7 cellular contexts compared by ENCODE assay signal in the genomic region with DNA sequence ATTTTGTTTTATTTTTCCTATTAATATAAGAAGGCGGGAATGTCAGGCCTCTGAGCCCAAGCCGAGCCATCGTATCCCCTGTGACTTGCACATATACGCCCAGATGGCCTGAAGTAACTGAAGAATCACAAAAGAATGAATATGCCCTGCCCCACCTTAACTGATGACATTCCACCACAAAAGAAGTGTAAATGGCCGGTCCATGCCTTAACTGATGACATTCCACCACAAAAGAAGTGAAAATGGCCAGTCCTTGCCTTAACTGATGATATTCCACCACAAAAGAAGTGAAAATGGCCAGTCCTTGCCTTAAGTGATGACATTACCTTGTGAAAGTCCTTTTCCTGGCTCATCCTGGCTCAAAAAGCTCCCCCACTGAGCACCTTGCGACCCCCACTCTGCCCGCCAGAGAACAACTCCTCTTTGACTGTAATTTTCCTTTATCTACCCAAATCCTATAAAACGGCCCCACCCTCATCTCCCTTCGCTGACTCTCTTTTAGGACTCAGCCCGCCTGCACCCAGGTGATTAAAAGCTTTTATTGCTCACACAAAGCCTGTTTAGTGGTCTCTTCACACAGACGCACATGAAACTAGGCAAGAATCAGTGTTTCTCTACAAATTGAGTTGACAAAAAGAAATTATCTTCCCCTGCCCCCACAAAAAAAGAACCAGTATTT.
DNase-seq lines count a peak whose midpoint lies in the region; ATAC-seq and TF ChIP-seq lines count a peak whose summit lies in the region.
"Not testable (repeated sequence)": the region's sequence is repeated elsewhere in the genome, so short reads cannot be mapped to it uniquely, and the experiment has no call there.

No MANE protein-coding gene starts in this region.

- POLR2A ChIA-PET in HEK293 (lab: Yijun Ruan, JAX), result not testable (repeated sequence)
- POLR2A ChIA-PET in SK-N-SH (lab: Yijun Ruan, JAX), result interaction anchor here (0.9 kb wide), 1 partner anchor 15 kb away, joined by 4 read pairs; no protein-coding TSS in a partner anchor

- not testable (repeated sequence) for H3K36me3 Mint-ChIP-seq in neural progenitor cell

- H3K27me3 ChIP-seq in SK-N-SH (ENCODE audit: insufficient read depth); gastroesophageal sphincter; iPS-20b (ENCODE audit: insufficient read depth, low read length); neural progenitor cell; tibial artery: not testable (repeated sequence)

- not testable (repeated sequence) for H2AFZ ChIP-seq in SK-N-SH (ENCODE audit: low read depth); neural progenitor cell (replicated peaks)

- 0 out of 2 replicates have a peak overlapping the region, but pooled peaks have one; percentile 8 for H3K4me2 ChIP-seq in SK-N-SH
- H3K4me2 ChIP-seq in neural progenitor cell, result peak overlapping the region; percentile 37

- H3K9me3 Mint-ChIP-seq in neural progenitor cell, result not testable (repeated sequence)

- not testable (repeated sequence) for H3K4me3 ChIP-seq in HEK293 (ENCODE audit: low read depth, low read length); SK-N-SH (ENCODE audit: low read depth in 2 of 2, low read length in 1 of 2); gastroesophageal sphincter; neural progenitor cell; tibial artery
- peak overlapping the region; percentile 27 for H3K4me3 ChIP-seq in iPS-20b (ENCODE audit: low read length)

- not testable (repeated sequence) for H3K27ac ChIP-seq in HEK293 (ENCODE audit: extremely low read depth, low read depth, low read length); SK-N-SH (ENCODE audit: low read depth in 2 of 2, low read length in 1 of 2); neural progenitor cell
- H3K27ac ChIP-seq in caudate nucleus (ENCODE audit: low read depth, low read length) (peak overlapping the region; percentile 19), gastroesophageal sphincter (peak overlapping the region; percentile 6 to 71 (median 64)), iPS-20b (ENCODE audit: low read length) (peak overlapping the region; percentile 96), tibial artery (peak overlapping the region; percentile 33 to 51)

- H3K27me3 Mint-ChIP-seq in neural progenitor cell (ENCODE audit: insufficient read depth, low read depth), result not testable (repeated sequence)

- not testable (repeated sequence) for DNase-seq in SK-N-SH; caudate nucleus (lab: John Stamatoyannopoulos, UW); neural progenitor cell (ENCODE audit: low spot score); tibial artery

- not testable (repeated sequence) for H3K9ac ChIP-seq in SK-N-SH, neural progenitor cell
- peak overlapping the region; percentile 82 for H3K9ac ChIP-seq in iPS-20b (ENCODE audit: low read depth, low read length)

- H3K4me3 Mint-ChIP-seq in neural progenitor cell, result not testable (repeated sequence)

- not testable (repeated sequence) for H3K9me2 ChIP-seq in SK-N-SH

- WGBS in SK-N-SH (ENCODE audit: low lambda C conversion rate), result 95% methylated on average over 11 of the region's 11 CpGs
- WGBS in gastroesophageal sphincter (ENCODE audit: low coverage in 1 of 2), 2 donors, result 87% methylated on average over 6 to 7 of the region's 11 CpGs

- ATAC-seq in gastroesophageal sphincter, result not testable (repeated sequence)

- H3K4me1 ChIP-seq in HEK293 (ENCODE audit: control insufficient read depth, insufficient read depth, low read length) (peaks cover 35% of the 10 kb centered on the region), SK-N-SH (ENCODE audit: control insufficient read depth in 1 of 2, insufficient read depth in 2 of 2, low read depth in 1 of 2, low read length in 1 of 2) (peaks cover 12 to 39% of the 10 kb centered on the region in 2 experiments; a peak in 3 of 4 replicates), gastroesophageal sphincter (peaks cover 4 to 75% (median 9%) of the 10 kb centered on the region in 3 donors), iPS-20b (ENCODE audit: insufficient read depth, low read length) (peaks cover 72% of the 10 kb centered on the region), neural progenitor cell (peaks cover 41% of the 10 kb centered on the region), tibial artery (peaks cover 0 to 64% (median 19%) of the 10 kb centered on the region in 4 donors)

- TF ChIP-seq POLR2A in gastroesophageal sphincter (IDR thresholded peaks at IDR 0.05), result not testable (repeated sequence)

- H3F3A ChIP-seq in SK-N-SH (replicated peaks; ENCODE audit: insufficient read depth) (peaks cover 29% of the 10 kb centered on the region), neural progenitor cell (ENCODE audit: low read depth) (peaks cover 44% of the 10 kb centered on the region)

- peaks cover 59% of the 10 kb centered on the region for H3K4me1 Mint-ChIP-seq in neural progenitor cell

- H3K36me3 ChIP-seq in HEK293 (ENCODE audit: control insufficient read depth in 2 of 2, insufficient read depth in 1 of 2, low read length in 2 of 2); SK-N-SH (replicated peaks in 1 of 2; ENCODE audit: control insufficient read depth in 1 of 2, insufficient read depth in 2 of 2, low read length in 1 of 2); gastroesophageal sphincter; iPS-20b (ENCODE audit: insufficient read depth, low read depth, low read length); neural progenitor cell; tibial artery: not testable (repeated sequence)

- H3K79me2 ChIP-seq in SK-N-SH (ENCODE audit: insufficient read depth), result peaks cover 22% of the 10 kb centered on the region
- H3K79me2 ChIP-seq in neural progenitor cell (ENCODE audit: low read depth), result peaks cover 17% of the 10 kb centered on the region

- intact Hi-C loops in tibial artery (cut with DNase I; ENCODE audit: low total_unique reads), result not testable (repeated sequence)

- not testable (repeated sequence) for TF ChIP-seq EP300 in SK-N-SH (IDR thresholded peaks at IDR 0.05; ENCODE audit: borderline replicate concordance in 1 of 2, low read depth in 1 of 2, low read length in 1 of 2); gastroesophageal sphincter (IDR thresholded peaks at IDR 0.05)

- not testable (repeated sequence) for TF ChIP-seq RAD21 in SK-N-SH (IDR thresholded peaks at IDR 0.05; ENCODE audit: low read length)

- not testable (repeated sequence) for TF ChIP-seq CTCF in HEK293 (tag by site-specific recombination; IDR thresholded peaks at IDR 0.05); SK-N-SH (IDR thresholded peaks at IDR 0.05); gastroesophageal sphincter (IDR thresholded peaks at IDR 0.05); neural progenitor cell (IDR thresholded peaks at IDR 0.05); tibial artery (IDR thresholded peaks at IDR 0.05)

- H3K27ac Mint-ChIP-seq in neural progenitor cell, result peak overlapping the region; percentile 0

- H4K20me1 ChIP-seq in SK-N-SH (ENCODE audit: insufficient read depth), result not testable (repeated sequence)
- H4K20me1 ChIP-seq in neural progenitor cell (ENCODE audit: low read depth), result peaks cover 80% of the 10 kb centered on the region

- not testable (repeated sequence) for H3K9me3 ChIP-seq in HEK293 (ENCODE audit: control insufficient read depth, insufficient read depth, low read depth, low read length); SK-N-SH; gastroesophageal sphincter; iPS-20b (ENCODE audit: insufficient read depth, low read depth, low read length); neural progenitor cell (ENCODE audit: low read depth); tibial artery

- CTCF ChIA-PET in HEK293 (lab: Yijun Ruan, JAX) (interaction anchor here (0.6 kb wide), 1 partner anchor 107 kb away, joined by 4 read pairs; no protein-coding TSS in a partner anchor), SK-N-SH (lab: Yijun Ruan, JAX) (interaction anchor here (0.6 kb wide), 1 partner anchor 25 kb away, joined by 3 read pairs; no protein-coding TSS in a partner anchor)

TF ChIP-seq in HEK293, 187 proteins besides CTCF, POLR2A, EP300 and RAD21 (continues in another document):
- TF ChIP-seq ZFP3 (tag by site-specific recombination; IDR thresholded peaks at IDR 0.05; ENCODE audit: low read depth) (0 out of 2 replicates have a peak, but pooled peaks have one; percentile 39), PRDM1 (tag by site-specific recombination; IDR thresholded peaks at IDR 0.05) (0 out of 2 replicates have a peak, but pooled peaks have one; percentile 18)
- TF ChIP-seq, protein P1, sequence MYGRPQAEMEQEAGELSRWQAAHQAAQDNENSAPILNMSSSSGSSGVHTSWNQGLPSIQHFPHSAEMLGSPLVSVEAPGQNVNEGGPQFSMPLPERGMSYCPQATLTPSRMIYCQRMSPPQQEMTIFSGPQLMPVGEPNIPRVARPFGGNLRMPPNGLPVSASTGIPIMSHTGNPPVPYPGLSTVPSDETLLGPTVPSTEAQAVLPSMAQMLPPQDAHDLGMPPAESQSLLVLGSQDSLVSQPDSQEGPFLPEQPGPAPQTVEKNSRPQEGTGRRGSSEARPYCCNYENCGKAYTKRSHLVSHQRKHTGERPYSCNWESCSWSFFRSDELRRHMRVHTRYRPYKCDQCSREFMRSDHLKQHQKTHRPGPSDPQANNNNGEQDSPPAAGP (tag by site-specific recombination; IDR thresholded peaks at IDR 0.05), result peak; percentile 20; the same call in 1 of the 2 replicates
